Comparison of ENCODE assay signal across 1 cellular context in the genomic region with DNA sequence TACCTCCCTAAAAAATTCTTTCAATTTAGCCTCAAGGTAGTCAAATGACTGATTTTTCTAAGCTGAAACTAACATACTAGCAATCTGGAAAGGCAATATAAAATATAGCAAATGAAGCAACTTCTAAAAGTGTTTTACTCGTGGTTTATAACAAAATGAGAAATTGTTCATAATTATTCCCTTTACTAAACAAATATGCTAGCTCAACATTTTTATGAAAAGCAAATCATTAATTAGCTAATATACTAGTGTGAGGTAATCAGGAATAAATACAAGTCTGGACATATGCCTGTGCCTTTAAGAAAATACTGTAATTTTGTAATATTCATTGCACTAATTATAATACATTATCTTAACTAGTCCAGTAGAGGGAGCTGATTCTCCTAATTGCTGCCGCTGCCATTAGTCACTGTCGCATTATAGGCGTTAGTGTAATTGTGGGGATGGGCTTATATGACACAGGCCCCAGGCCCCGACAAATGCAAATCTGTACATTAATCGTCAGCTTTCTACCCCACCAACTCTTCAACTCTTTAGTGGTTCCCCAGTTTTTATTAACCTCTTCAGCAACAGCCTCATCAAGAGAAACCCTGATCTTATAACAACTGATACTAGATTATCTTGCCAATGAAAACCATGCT.
TF ChIP-seq lines count a peak whose summit lies in the region.

No MANE protein-coding gene starts in this region.

TF ChIP-seq in GM23338, 12 proteins besides CTCF, POLR2A, EP300 and RAD21 (continued from another document):
- TF ChIP-seq, protein P1, sequence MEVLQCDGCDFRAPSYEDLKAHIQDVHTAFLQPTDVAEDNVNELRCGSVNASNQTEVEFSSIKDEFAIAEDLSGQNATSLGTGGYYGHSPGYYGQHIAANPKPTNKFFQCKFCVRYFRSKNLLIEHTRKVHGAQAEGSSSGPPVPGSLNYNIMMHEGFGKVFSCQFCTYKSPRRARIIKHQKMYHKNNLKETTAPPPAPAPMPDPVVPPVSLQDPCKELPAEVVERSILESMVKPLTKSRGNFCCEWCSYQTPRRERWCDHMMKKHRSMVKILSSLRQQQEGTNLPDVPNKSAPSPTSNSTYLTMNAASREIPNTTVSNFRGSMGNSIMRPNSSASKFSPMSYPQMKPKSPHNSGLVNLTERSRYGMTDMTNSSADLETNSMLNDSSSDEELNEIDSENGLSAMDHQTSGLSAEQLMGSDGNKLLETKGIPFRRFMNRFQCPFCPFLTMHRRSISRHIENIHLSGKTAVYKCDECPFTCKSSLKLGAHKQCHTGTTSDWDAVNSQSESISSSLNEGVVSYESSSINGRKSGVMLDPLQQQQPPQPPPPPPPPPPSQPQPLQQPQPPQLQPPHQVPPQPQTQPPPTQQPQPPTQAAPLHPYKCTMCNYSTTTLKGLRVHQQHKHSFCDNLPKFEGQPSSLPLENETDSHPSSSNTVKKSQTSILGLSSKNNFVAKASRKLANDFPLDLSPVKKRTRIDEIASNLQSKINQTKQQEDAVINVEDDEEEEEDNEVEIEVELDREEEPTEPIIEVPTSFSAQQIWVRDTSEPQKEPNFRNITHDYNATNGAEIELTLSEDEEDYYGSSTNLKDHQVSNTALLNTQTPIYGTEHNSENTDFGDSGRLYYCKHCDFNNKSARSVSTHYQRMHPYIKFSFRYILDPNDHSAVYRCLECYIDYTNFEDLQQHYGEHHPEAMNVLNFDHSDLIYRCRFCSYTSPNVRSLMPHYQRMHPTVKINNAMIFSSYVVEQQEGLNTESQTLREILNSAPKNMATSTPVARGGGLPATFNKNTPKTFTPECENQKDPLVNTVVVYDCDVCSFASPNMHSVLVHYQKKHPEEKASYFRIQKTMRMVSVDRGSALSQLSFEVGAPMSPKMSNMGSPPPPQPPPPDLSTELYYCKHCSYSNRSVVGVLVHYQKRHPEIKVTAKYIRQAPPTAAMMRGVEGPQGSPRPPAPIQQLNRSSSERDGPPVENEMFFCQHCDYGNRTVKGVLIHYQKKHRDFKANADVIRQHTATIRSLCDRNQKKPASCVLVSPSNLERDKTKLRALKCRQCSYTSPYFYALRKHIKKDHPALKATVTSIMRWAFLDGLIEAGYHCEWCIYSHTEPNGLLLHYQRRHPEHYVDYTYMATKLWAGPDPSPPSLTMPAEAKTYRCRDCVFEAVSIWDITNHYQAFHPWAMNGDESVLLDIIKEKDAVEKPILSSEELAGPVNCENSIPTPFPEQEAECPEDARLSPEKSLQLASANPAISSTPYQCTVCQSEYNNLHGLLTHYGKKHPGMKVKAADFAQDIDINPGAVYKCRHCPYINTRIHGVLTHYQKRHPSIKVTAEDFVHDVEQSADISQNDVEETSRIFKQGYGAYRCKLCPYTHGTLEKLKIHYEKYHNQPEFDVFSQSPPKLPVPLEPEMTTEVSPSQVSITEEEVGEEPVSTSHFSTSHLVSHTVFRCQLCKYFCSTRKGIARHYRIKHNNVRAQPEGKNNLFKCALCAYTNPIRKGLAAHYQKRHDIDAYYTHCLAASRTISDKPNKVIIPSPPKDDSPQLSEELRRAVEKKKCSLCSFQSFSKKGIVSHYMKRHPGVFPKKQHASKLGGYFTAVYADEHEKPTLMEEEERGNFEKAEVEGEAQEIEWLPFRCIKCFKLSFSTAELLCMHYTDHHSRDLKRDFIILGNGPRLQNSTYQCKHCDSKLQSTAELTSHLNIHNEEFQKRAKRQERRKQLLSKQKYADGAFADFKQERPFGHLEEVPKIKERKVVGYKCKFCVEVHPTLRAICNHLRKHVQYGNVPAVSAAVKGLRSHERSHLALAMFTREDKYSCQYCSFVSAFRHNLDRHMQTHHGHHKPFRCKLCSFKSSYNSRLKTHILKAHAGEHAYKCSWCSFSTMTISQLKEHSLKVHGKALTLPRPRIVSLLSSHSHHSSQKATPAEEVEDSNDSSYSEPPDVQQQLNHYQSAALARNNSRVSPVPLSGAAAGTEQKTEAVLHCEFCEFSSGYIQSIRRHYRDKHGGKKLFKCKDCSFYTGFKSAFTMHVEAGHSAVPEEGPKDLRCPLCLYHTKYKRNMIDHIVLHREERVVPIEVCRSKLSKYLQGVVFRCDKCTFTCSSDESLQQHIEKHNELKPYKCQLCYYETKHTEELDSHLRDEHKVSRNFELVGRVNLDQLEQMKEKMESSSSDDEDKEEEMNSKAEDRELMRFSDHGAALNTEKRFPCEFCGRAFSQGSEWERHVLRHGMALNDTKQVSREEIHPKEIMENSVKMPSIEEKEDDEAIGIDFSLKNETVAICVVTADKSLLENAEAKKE (CRISPR knock-in tag; IDR thresholded peaks at IDR 0.05) = no peak
- TF ChIP-seq POLR2AphosphoS5 (IDR thresholded peaks at IDR 0.05; ENCODE audit: low read depth) = no peak
- no peak for TF ChIP-seq CREB1 (CRISPR knock-in tag; IDR thresholded peaks at IDR 0.05; ENCODE audit: low read depth)
